Comparison of ENCODE assay signal across 1 cellular context in genomic region chr1:36386262-36387140, GRCh38.
A peak's percentile ranks its signal among the peaks of the same experiment; 100 is the strongest.
TF ChIP-seq lines count a peak whose summit lies in the region.

No MANE protein-coding gene starts in this region.

TF ChIP-seq in K562, 482 proteins besides CTCF, POLR2A, EP300 and RAD21 (continued from another document and continues in another):
- TF ChIP-seq RBM14 (IDR thresholded peaks at IDR 0.05; ENCODE audit: borderline replicate concordance, insufficient read depth, low read depth, low read length), result no peak
- TF ChIP-seq, protein P1, sequence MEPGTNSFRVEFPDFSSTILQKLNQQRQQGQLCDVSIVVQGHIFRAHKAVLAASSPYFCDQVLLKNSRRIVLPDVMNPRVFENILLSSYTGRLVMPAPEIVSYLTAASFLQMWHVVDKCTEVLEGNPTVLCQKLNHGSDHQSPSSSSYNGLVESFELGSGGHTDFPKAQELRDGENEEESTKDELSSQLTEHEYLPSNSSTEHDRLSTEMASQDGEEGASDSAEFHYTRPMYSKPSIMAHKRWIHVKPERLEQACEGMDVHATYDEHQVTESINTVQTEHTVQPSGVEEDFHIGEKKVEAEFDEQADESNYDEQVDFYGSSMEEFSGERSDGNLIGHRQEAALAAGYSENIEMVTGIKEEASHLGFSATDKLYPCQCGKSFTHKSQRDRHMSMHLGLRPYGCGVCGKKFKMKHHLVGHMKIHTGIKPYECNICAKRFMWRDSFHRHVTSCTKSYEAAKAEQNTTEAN (CRISPR knock-in tag; IDR thresholded peaks at IDR 0.05), result peak; percentile 23; the same call in 1 of the 2 replicates
- TF ChIP-seq KLF1 (tag; IDR thresholded peaks at IDR 0.05), result 0 out of 2 replicates have a peak, but pooled peaks have one; percentile 41
- peak; percentile 76 for TF ChIP-seq ARID4B (CRISPR knock-in tag; IDR thresholded peaks at IDR 0.05)
- TF ChIP-seq CCNT2 (IDR thresholded peaks at IDR 0.05; ENCODE audit: borderline replicate concordance, extremely low read depth, insufficient read length, low read depth, low read length), result peak; percentile 3
- TF ChIP-seq ZKSCAN1 (IDR thresholded peaks at IDR 0.05; ENCODE audit: low read depth, low read length), result no peak
- peak; percentile 81 for TF ChIP-seq PML (IDR thresholded peaks at IDR 0.05; ENCODE audit: low read length)
- TF ChIP-seq RBBP5 (IDR thresholded peaks at IDR 0.05; ENCODE audit: borderline replicate concordance, insufficient read depth, low read length, poor library complexity, severe bottlenecking), result peak; percentile 68
- TF ChIP-seq, protein P2, sequence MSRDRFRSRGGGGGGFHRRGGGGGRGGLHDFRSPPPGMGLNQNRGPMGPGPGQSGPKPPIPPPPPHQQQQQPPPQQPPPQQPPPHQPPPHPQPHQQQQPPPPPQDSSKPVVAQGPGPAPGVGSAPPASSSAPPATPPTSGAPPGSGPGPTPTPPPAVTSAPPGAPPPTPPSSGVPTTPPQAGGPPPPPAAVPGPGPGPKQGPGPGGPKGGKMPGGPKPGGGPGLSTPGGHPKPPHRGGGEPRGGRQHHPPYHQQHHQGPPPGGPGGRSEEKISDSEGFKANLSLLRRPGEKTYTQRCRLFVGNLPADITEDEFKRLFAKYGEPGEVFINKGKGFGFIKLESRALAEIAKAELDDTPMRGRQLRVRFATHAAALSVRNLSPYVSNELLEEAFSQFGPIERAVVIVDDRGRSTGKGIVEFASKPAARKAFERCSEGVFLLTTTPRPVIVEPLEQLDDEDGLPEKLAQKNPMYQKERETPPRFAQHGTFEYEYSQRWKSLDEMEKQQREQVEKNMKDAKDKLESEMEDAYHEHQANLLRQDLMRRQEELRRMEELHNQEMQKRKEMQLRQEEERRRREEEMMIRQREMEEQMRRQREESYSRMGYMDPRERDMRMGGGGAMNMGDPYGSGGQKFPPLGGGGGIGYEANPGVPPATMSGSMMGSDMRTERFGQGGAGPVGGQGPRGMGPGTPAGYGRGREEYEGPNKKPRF (IDR thresholded peaks at IDR 0.05; ENCODE audit: low read depth, low read length), result no peak
- TF ChIP-seq FOXA3 (CRISPR knock-in tag; conservative IDR thresholded peaks at IDR 0.05 in 1 of 2, IDR thresholded peaks at IDR 0.05 in 1 of 2), result 0 out of 4 replicates have a peak, but pooled peaks of 1 of the 2 experiments have one; percentile 38
- peak; percentile 89; the same call in 1 of the 2 replicates for TF ChIP-seq ZNF133 (CRISPR knock-in tag; IDR thresholded peaks at IDR 0.05)
- peak; percentile 97 for TF ChIP-seq ATF7 (IDR thresholded peaks at IDR 0.05)
- peak; percentile 71 for TF ChIP-seq ZBTB2 (IDR thresholded peaks at IDR 0.05)
- no peak for TF ChIP-seq PHB2 (IDR thresholded peaks at IDR 0.05; ENCODE audit: low read depth)
- peak; percentile 68; the same call in 1 of the 2 replicates for TF ChIP-seq RUNX1 (IDR thresholded peaks at IDR 0.05; ENCODE audit: low read depth)
- peak; percentile 73 for TF ChIP-seq NCOR1 (IDR thresholded peaks at IDR 0.05)
- peak; percentile 66 for TF ChIP-seq PTRF (tag; IDR thresholded peaks at IDR 0.05)
- peak; percentile 100 for TF ChIP-seq JUND (IDR thresholded peaks at IDR 0.05; ENCODE audit: borderline replicate concordance, low read depth, low read length)
- peak; percentile 100 for TF ChIP-seq JUND (tag; IDR thresholded peaks at IDR 0.05; ENCODE audit: borderline replicate concordance, low read depth, low read length)
- TF ChIP-seq POLR3A (IDR thresholded peaks at IDR 0.05; ENCODE audit: borderline replicate concordance, extremely low read depth, insufficient read depth, insufficient read length), result no peak
- peak; percentile 55; the same call in 1 of the 2 replicates for TF ChIP-seq ZFP1 (CRISPR knock-in tag; IDR thresholded peaks at IDR 0.05)
- 0 out of 2 replicates have a peak, but pooled peaks have one; percentile 10 for TF ChIP-seq RNF219 (CRISPR knock-in tag; IDR thresholded peaks at IDR 0.05)
- TF ChIP-seq FIP1L1 (IDR thresholded peaks at IDR 0.05; ENCODE audit: low read depth, low read length, poor library complexity, severe bottlenecking), result no peak
- TF ChIP-seq ZNF79 (CRISPR knock-in tag; IDR thresholded peaks at IDR 0.05; ENCODE audit: low read depth), result peak; percentile 66; the same call in 1 of the 2 replicates
- TF ChIP-seq HLTF (IDR thresholded peaks at IDR 0.05), result peak; percentile 81
- TF ChIP-seq ZNF165 (CRISPR knock-in tag; IDR thresholded peaks at IDR 0.05; ENCODE audit: borderline replicate concordance), result peak; percentile 79
- peak; percentile 85 to 88 for TF ChIP-seq MLLT1 (IDR thresholded peaks at IDR 0.05)
- peak; percentile 62 for TF ChIP-seq ZNF24 (IDR thresholded peaks at IDR 0.05)
- TF ChIP-seq ADNP (tag; IDR thresholded peaks at IDR 0.05), result peak; percentile 77
- TF ChIP-seq RBM39 (optimal IDR thresholded peaks at IDR 0.05; ENCODE audit: low read depth, low read length), result no peak
- peak; percentile 79 for TF ChIP-seq HDAC3 (IDR thresholded peaks at IDR 0.05; ENCODE audit: borderline replicate concordance, partially characterized antibody)
- peak; percentile 68 for TF ChIP-seq ZNF707 (CRISPR knock-in tag; conservative IDR thresholded peaks at IDR 0.05)
- TF ChIP-seq, protein P3, sequence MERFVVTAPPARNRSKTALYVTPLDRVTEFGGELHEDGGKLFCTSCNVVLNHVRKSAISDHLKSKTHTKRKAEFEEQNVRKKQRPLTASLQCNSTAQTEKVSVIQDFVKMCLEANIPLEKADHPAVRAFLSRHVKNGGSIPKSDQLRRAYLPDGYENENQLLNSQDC (CRISPR knock-in tag; IDR thresholded peaks at IDR 0.05), result no peak
- peak; percentile 77 for TF ChIP-seq PHB (CRISPR knock-in tag; IDR thresholded peaks at IDR 0.05)
- TF ChIP-seq CBFA2T3 (IDR thresholded peaks at IDR 0.05), result peak; percentile 42; the same call in 1 of the 2 replicates
- TF ChIP-seq ZNF57 (CRISPR knock-in tag; IDR thresholded peaks at IDR 0.05), result 0 out of 2 replicates have a peak, but pooled peaks have one; percentile 36
- TF ChIP-seq RCOR1 (IDR thresholded peaks at IDR 0.05; ENCODE audit: borderline replicate concordance in 1 of 2, low read depth in 2 of 2, low read length in 2 of 2), result peak; percentile 0 to 95; a peak in 3 of 4 replicates
- peak; percentile 81 for TF ChIP-seq HNRNPL (IDR thresholded peaks at IDR 0.05; ENCODE audit: low read depth, low read length)
